In genomic region chr2:241558532-241559488, GRCh38 we compare ENCODE assay signal across 8 cellular contexts. TPM values are rescaled to one million over a fixed set of nuclear protein-coding genes. Genes with fewer than 3 reads are reported as not detected.
DNase-seq lines count a peak whose midpoint lies in the region; ATAC-seq and TF ChIP-seq lines count a peak whose summit lies in the region.

TSS of gene BOK (plus strand) at chr2:241558745. CDS start at chr2:241559484, 739 bp downstream.

- POLR2A ChIA-PET in CD4-positive, alpha-beta T cell (lab: Charles Lee): interaction anchor here (0.6 kb wide), 1 partner anchor 104 kb away, joined by 3 read pairs; no protein-coding TSS in a partner anchor

- no peak within 1 kb of the TSS for H3K27ac Mint-ChIP-seq in CD4-positive, alpha-beta T cell
- peak within 1 kb of the TSS; percentile 33 for H3K27ac Mint-ChIP-seq in activated T-cell treated with anti-CD3 and anti-CD28 coated beads, Interleukin-2, amount 50 U/mL, for 72 hours
- peak within 1 kb of the TSS in 2 of 3 experiments; percentile 63 to 82 for H3K27ac Mint-ChIP-seq in nephron

- peaks cover 4% of the 10 kb centered on the region for H3K36me3 Mint-ChIP-seq in CD4-positive, alpha-beta T cell (ENCODE audit: low read depth)
- peaks cover 10 to 11% of the 10 kb centered on the region in 2 donors for H3K36me3 Mint-ChIP-seq in activated T-cell treated with anti-CD3 and anti-CD28 coated beads, Interleukin-2, amount 50 U/mL, for 72 hours (ENCODE audit: insufficient read depth in 2 of 2)
- no peaks in the 10 kb centered on the region for H3K36me3 Mint-ChIP-seq in nephron (ENCODE audit: low read depth)

- DNase-seq in CD4-positive, alpha-beta T cell: no peak
- DNase-seq in activated T-cell treated with anti-CD3 and anti-CD28 coated beads, Interleukin-2, amount 50 U/mL, for 72 hours: peak; percentile 25
- DNase-seq in foreskin fibroblast (peak; percentile 73 to 90), NCI-H2171 treated with DMSO at 0.1 percent for 48 hours (lab: John Stamatoyannopoulos, UW) (no peak)

- WGBS in HUES64: under 1% methylated on average over 124 of the region's 124 CpGs

- H3K4me3 Mint-ChIP-seq in CD4-positive, alpha-beta T cell: peak within 1 kb of the TSS; percentile 62
- peak within 1 kb of the TSS; percentile 77 to 87 for H3K4me3 Mint-ChIP-seq in activated T-cell treated with anti-CD3 and anti-CD28 coated beads, Interleukin-2, amount 50 U/mL, for 72 hours
- H3K4me3 Mint-ChIP-seq in nephron: peak within 1 kb of the TSS; percentile 80 to 85 (median 82)

- H3K27ac ChIP-seq in CD4-positive, alpha-beta T cell (ENCODE audit: low read depth, low read length): no peak within 1 kb of the TSS
- H3K27ac ChIP-seq in HUES64 (ENCODE audit: low read depth, low read length): no peak within 1 kb of the TSS

- intact Hi-C loops in CD4-positive, alpha-beta T cell (cut with DNase I, micrococcal nuclease): no loop called here

- H3K27me3 Mint-ChIP-seq in CD4-positive, alpha-beta T cell: peaks cover 46% of the 10 kb centered on the region
- peaks cover 39% of the 10 kb centered on the region for H3K27me3 Mint-ChIP-seq in activated T-cell treated with anti-CD3 and anti-CD28 coated beads, Interleukin-2, amount 50 U/mL, for 72 hours (ENCODE audit: low read depth)
- peaks cover 26% of the 10 kb centered on the region for H3K27me3 Mint-ChIP-seq in nephron (ENCODE audit: low read depth)

- peaks cover 38% of the 10 kb centered on the region for H3K27me3 ChIP-seq in CD4-positive, alpha-beta T cell (ENCODE audit: control insufficient read depth, insufficient read depth, low read length)
- H3K27me3 ChIP-seq in HUES64 (ENCODE audit: insufficient read depth, low read length): peaks cover 8% of the 10 kb centered on the region

- peaks cover 19% of the 10 kb centered on the region for H3K9me3 ChIP-seq in CD4-positive, alpha-beta T cell (ENCODE audit: control insufficient read depth, low read length)
- peaks cover 7% of the 10 kb centered on the region; the same call in 1 of the 2 replicates for H3K9me3 ChIP-seq in HUES64 (ENCODE audit: insufficient read depth, low read depth, low read length)

- peaks cover 15% of the 10 kb centered on the region for H3K4me1 Mint-ChIP-seq in CD4-positive, alpha-beta T cell (ENCODE audit: low read depth)
- H3K4me1 Mint-ChIP-seq in activated T-cell treated with anti-CD3 and anti-CD28 coated beads, Interleukin-2, amount 50 U/mL, for 72 hours (ENCODE audit: low read depth): peaks cover 5% of the 10 kb centered on the region
- peaks cover 17% of the 10 kb centered on the region for H3K4me1 Mint-ChIP-seq in nephron

- no peak for TF ChIP-seq CTCF in CD4-positive, alpha-beta T cell (IDR thresholded peaks at IDR 0.05)
- TF ChIP-seq CTCF in foreskin fibroblast (IDR thresholded peaks at IDR 0.05; ENCODE audit: low read depth, low read length) (no peak), nephron (IDR thresholded peaks at IDR 0.05; ENCODE audit: unreplicated experiment in 3 of 3) (no peak)

- ATAC-seq in CD4-positive, alpha-beta T cell (ENCODE audit: poor library complexity): no peak
- ATAC-seq in activated T-cell treated with anti-CD3 and anti-CD28 coated beads, Interleukin-2, amount 50 U/mL, for 72 hours (replicated peaks in 1 of 2): peak; percentile 37 to 56
- ATAC-seq in GM19035 (IDR thresholded peaks at IDR 0.05; ENCODE audit: unreplicated experiment): no peak
- ATAC-seq in GM21360 (IDR thresholded peaks at IDR 0.05; ENCODE audit: unreplicated experiment): no peak

- CTCF ChIA-PET in CD4-positive, alpha-beta T cell (lab: Charles Lee): no interaction called here

- H3K36me3 ChIP-seq in HUES64 (ENCODE audit: insufficient read depth, low read length): peaks cover 4% of the 10 kb centered on the region; the same call in 1 of the 2 replicates

- H3K4me1 ChIP-seq in HUES64 (ENCODE audit: insufficient read depth, low read length): no peaks in the 10 kb centered on the region; the same call in 1 of the 2 replicates

- H3K4me3 ChIP-seq in HUES64 (ENCODE audit: low read length) (peak within 1 kb of the TSS; percentile 84), foreskin fibroblast (ENCODE audit: low read depth in 1 of 2, low read length in 2 of 2) (peak within 1 kb of the TSS; percentile 55 to 60)

- peak within 1 kb of the TSS; percentile 82 for H3K9ac ChIP-seq in HUES64 (ENCODE audit: low read depth, low read length)

- H3K9me3 Mint-ChIP-seq in CD4-positive, alpha-beta T cell: peaks cover 11% of the 10 kb centered on the region
- peaks cover 0 to 4% of the 10 kb centered on the region in 2 donors for H3K9me3 Mint-ChIP-seq in activated T-cell treated with anti-CD3 and anti-CD28 coated beads, Interleukin-2, amount 50 U/mL, for 72 hours
- peaks cover 20% of the 10 kb centered on the region for H3K9me3 Mint-ChIP-seq in nephron

RNA-seq across cellular contexts. Expression of gene BOK, which starts in this region (rescaled TPM):
- total RNA-seq in CD4-positive, alpha-beta T cell: not detected
- 25.6 TPM for polyA plus RNA-seq in HUES64 (2013, experiment 1 of 2)
- polyA plus RNA-seq in HUES64 (2013, experiment 2 of 2): 24.5 TPM
- under 1 TPM in 1 of 2 donors, not detected in 1; 0.10 TPM for total RNA-seq in activated T-cell treated with anti-CD3 and anti-CD28 coated beads, Interleukin-2, amount 50 U/mL, for 72 hours

Comparison
In these comparisons a context has a peak if more than half of its experiments do, and no peak if none do; other contexts are left out.
1. Peak in DNase-seq and ATAC-seq in activated T-cell treated with anti-CD3 and anti-CD28 coated beads, Interleukin-2, amount 50 U/mL, for 72 hours; RNA of the gene not detected or under 1 TPM.
2. DNase-seq: peak in foreskin fibroblast (2 of 2); none in CD4-positive, alpha-beta T cell (0 of 10) and NCI-H2171 treated with DMSO at 0.1 percent for 48 hours (single experiment).
3. Peak in every context shown above with its lines, with median percentiles within 50 percentile points of each other: H3K4me3 Mint-ChIP-seq.